In the genomic region with DNA sequence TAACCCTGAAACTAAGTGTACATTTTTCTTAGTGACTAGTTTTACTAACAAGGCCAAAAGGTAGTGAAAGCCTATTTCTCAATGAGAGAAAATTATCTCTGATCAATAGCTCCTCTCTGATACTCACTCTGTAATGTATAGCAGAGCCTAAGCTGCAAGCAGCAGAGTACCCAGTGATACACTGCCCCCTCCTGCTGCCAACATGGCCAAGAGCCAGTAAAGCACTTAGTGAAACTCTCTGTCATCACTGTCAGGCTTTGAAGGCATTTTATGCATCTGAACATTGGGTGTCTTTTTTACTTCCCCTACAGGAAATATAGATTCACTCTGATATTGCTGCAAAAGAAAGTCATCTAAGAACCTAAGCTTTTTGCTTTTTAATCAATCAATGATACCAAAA, we compare ENCODE assay signal across 10 cellular contexts.
DNase-seq lines count a peak whose midpoint lies in the region; ATAC-seq and TF ChIP-seq lines count a peak whose summit lies in the region.
"Had no signal": no experiment of that assay in that cellular context is flagged by ENCODE, and none has a peak within 500 bp of the region (broad histone marks: within the 10 kb centered on the region; RNA-seq: fewer than 3 reads in every experiment).

No MANE protein-coding gene starts in this region.

- H3K27me3 ChIP-seq in smooth muscle cell (ENCODE audit: low read depth) = no peaks in the 10 kb centered on the region

- H3F3A ChIP-seq in smooth muscle cell (ENCODE audit: low read depth) = no peaks in the 10 kb centered on the region

- peaks cover 5% of the 10 kb centered on the region for H3K4me1 ChIP-seq in smooth muscle cell (ENCODE audit: low read depth)

- H3K9ac ChIP-seq in smooth muscle cell (ENCODE audit: low read depth) = no peak overlapping the region

- no peaks in the 10 kb centered on the region for H4K20me1 ChIP-seq in smooth muscle cell (ENCODE audit: low read depth)

- ATAC-seq in HG03097 (IDR thresholded peaks at IDR 0.05; ENCODE audit: low FRiP score, unreplicated experiment) (no peak), GM21360 (IDR thresholded peaks at IDR 0.05; ENCODE audit: unreplicated experiment) (no peak)
- ATAC-seq: activated CD8-positive, alpha-beta memory T cell treated with anti-CD3 and anti-CD28 coated beads, Interleukin-2, amount 10 ng/mL, durations not matched to agents 7 days and 5 days had no signal

- no peaks in the 10 kb centered on the region for H3K79me2 ChIP-seq in smooth muscle cell (ENCODE audit: low read depth)

- H3K36me3 ChIP-seq in smooth muscle cell (ENCODE audit: low read depth) = no peaks in the 10 kb centered on the region

- H3K27ac ChIP-seq in smooth muscle cell (ENCODE audit: low read depth) = peak overlapping the region; percentile 22

- H3K4me3 ChIP-seq in epithelial cell of proximal tubule (ENCODE audit: low read depth, low read length) (no peak overlapping the region), smooth muscle cell (no peak overlapping the region)

- TF ChIP-seq CTCF in epithelial cell of proximal tubule (conservative IDR thresholded peaks at IDR 0.05; ENCODE audit: low read depth, low read length) (peak; percentile 12), smooth muscle cell (IDR thresholded peaks at IDR 0.05; ENCODE audit: borderline replicate concordance, insufficient read depth, poor library complexity, severe bottlenecking) (no peak)

- no peaks in the 10 kb centered on the region for H3K9me3 ChIP-seq in smooth muscle cell (replicated peaks; ENCODE audit: low read depth)

- H2AFZ ChIP-seq in smooth muscle cell (ENCODE audit: low read depth) = peak overlapping the region; percentile 64

- DNase-seq in NCI-H1105 (lab: John Stamatoyannopoulos, UW) = peak; percentile 66
- peak; percentile 37 to 67 for DNase-seq in NCI-H524 (lab: John Stamatoyannopoulos, UW)
- no peak for DNase-seq in epithelial cell of proximal tubule (ENCODE audit: low read depth)
- no peak for DNase-seq in smooth muscle cell (lab: John Stamatoyannopoulos, UW; ENCODE audit: unreplicated experiment)
- no peak for DNase-seq in NCI-H1048 (lab: John Stamatoyannopoulos, UW)
- DNase-seq: activated CD8-positive, alpha-beta memory T cell treated with anti-CD3 and anti-CD28 coated beads, Interleukin-2, amount 10 ng/mL, durations not matched to agents 7 days and 5 days; DND-41; effector memory CD4-positive, alpha-beta T cell had no signal

- H3K4me2 ChIP-seq in smooth muscle cell = peak overlapping the region; percentile 24

Comparison
In these comparisons a context has a peak if more than half of its experiments do, and no peak if none do; other contexts are left out.
1. DNase-seq: peak in NCI-H1105 (single experiment) and NCI-H524 (2 of 2); none in epithelial cell of proximal tubule (single experiment), smooth muscle cell (single experiment) and NCI-H1048 (single experiment).